8 cellular contexts compared by ENCODE assay signal in genomic region chr15:72472907-72473669, GRCh38. TPM values are rescaled to one million over a fixed set of nuclear protein-coding genes. Genes with fewer than 3 reads are reported as not detected.
DNase-seq lines count a peak whose midpoint lies in the region; ATAC-seq and TF ChIP-seq lines count a peak whose summit lies in the region.

No MANE protein-coding gene starts in this region.

- peaks cover 5% of the 10 kb centered on the region for H3K4me1 ChIP-seq in fibroblast of lung (ENCODE audit: control insufficient read depth, extremely low read depth, insufficient read depth, low read length)

- peaks cover 38% of the 10 kb centered on the region for H3K79me2 ChIP-seq in SU-DHL-6 (ENCODE audit: insufficient read depth, low read length)
- H3K79me2 ChIP-seq in fibroblast of lung (ENCODE audit: control insufficient read depth, insufficient read depth, low read length), result peaks cover 37% of the 10 kb centered on the region

- H3K36me3 ChIP-seq in SU-DHL-6 (ENCODE audit: low read length) (peaks cover 9% of the 10 kb centered on the region), fibroblast of lung (ENCODE audit: control insufficient read depth, insufficient read depth, low read length) (no peaks in the 10 kb centered on the region)

- peaks cover 20% of the 10 kb centered on the region for H3F3A ChIP-seq in SU-DHL-6 (ENCODE audit: insufficient read depth)

- H3K27ac ChIP-seq in SU-DHL-6 (ENCODE audit: low read depth, low read length), result peak overlapping the region; percentile 87
- H3K27ac ChIP-seq in fibroblast of lung (ENCODE audit: insufficient read depth, low read length), result peak overlapping the region; percentile 100

- H3K9ac ChIP-seq in SU-DHL-6 (ENCODE audit: low read length) (peak overlapping the region; percentile 89), fibroblast of lung (ENCODE audit: insufficient read depth, low read length) (peak overlapping the region; percentile 99)

- peak overlapping the region; percentile 100 for H3K27ac Mint-ChIP-seq in progenitor cell of endocrine pancreas

- H3K36me3 Mint-ChIP-seq in activated T-cell treated with anti-CD3 and anti-CD28 coated beads, Interleukin-2, amount 50 U/mL, for 4 hours (ENCODE audit: insufficient read depth), result peaks cover 12% of the 10 kb centered on the region
- peaks cover 10% of the 10 kb centered on the region for H3K36me3 Mint-ChIP-seq in progenitor cell of endocrine pancreas (ENCODE audit: insufficient read depth)

- H4K20me1 ChIP-seq in SU-DHL-6 (ENCODE audit: low read depth, low read length) (peaks cover 5% of the 10 kb centered on the region), fibroblast of lung (ENCODE audit: control insufficient read depth, extremely low read depth, insufficient read depth, low read length) (peaks cover 5% of the 10 kb centered on the region)

- H3K4me3 ChIP-seq in SU-DHL-6 (ENCODE audit: insufficient read depth, low read length, poor library complexity, severe bottlenecking) (peak overlapping the region; percentile 83), fibroblast of lung (replicated peaks in 1 of 4; ENCODE audit: control extremely low read depth in 1 of 4, insufficient read depth in 1 of 4, low read depth in 3 of 4, low read length in 4 of 4) (peak overlapping the region; percentile 70 to 95 (median 91))

- no peak for DNase-seq in activated T-cell treated with anti-CD3 and anti-CD28 coated beads, Interleukin-2, amount 50 U/mL, for 4 hours
- no peak for DNase-seq in activated T-cell treated with anti-CD3 and anti-CD28 coated beads, Interleukin-2, amount 50 U/mL, for 1 hour
- DNase-seq in fibroblast of lung (ENCODE audit: low read depth in 2 of 2), result peak; percentile 33 to 56
- DNase-seq in progenitor cell of endocrine pancreas (ENCODE audit: low spot score, unreplicated experiment), result no peak
- no peak for DNase-seq in activated CD4-positive, CD25-positive, alpha-beta regulatory T cell treated with anti-CD3 and anti-CD28 coated beads, Interleukin-2, amount 50 U/mL, for 72 hours

- ATAC-seq in activated T-cell treated with anti-CD3 and anti-CD28 coated beads, Interleukin-2, amount 50 U/mL, for 4 hours, result no peak
- ATAC-seq in GM21786 (IDR thresholded peaks at IDR 0.05; ENCODE audit: unreplicated experiment), result no peak
- no peak for ATAC-seq in GM21360 (IDR thresholded peaks at IDR 0.05; ENCODE audit: unreplicated experiment)

- H3K4me3 Mint-ChIP-seq in activated T-cell treated with anti-CD3 and anti-CD28 coated beads, Interleukin-2, amount 50 U/mL, for 4 hours, result peak overlapping the region; percentile 95
- H3K4me3 Mint-ChIP-seq in progenitor cell of endocrine pancreas (ENCODE audit: low read depth), result peak overlapping the region; percentile 94

- no peaks in the 10 kb centered on the region for H3K9me2 ChIP-seq in SU-DHL-6 (replicated peaks; ENCODE audit: insufficient read depth, low read length)

- no peaks in the 10 kb centered on the region for H3K9me3 Mint-ChIP-seq in activated T-cell treated with anti-CD3 and anti-CD28 coated beads, Interleukin-2, amount 50 U/mL, for 4 hours
- no peaks in the 10 kb centered on the region for H3K9me3 Mint-ChIP-seq in progenitor cell of endocrine pancreas (ENCODE audit: low read depth)

- H3K27me3 Mint-ChIP-seq in activated T-cell treated with anti-CD3 and anti-CD28 coated beads, Interleukin-2, amount 50 U/mL, for 4 hours (ENCODE audit: low read depth), result no peaks in the 10 kb centered on the region
- H3K27me3 Mint-ChIP-seq in progenitor cell of endocrine pancreas, result no peaks in the 10 kb centered on the region

- H3K4me1 Mint-ChIP-seq in activated T-cell treated with anti-CD3 and anti-CD28 coated beads, Interleukin-2, amount 50 U/mL, for 4 hours (ENCODE audit: low read depth), result peaks cover 35% of the 10 kb centered on the region
- peaks cover 22% of the 10 kb centered on the region for H3K4me1 Mint-ChIP-seq in progenitor cell of endocrine pancreas (ENCODE audit: low read depth)

- peak overlapping the region; percentile 89 for H2AFZ ChIP-seq in SU-DHL-6 (ENCODE audit: low read depth, low read length, severe bottlenecking)
- H2AFZ ChIP-seq in fibroblast of lung (ENCODE audit: low read length), result peak overlapping the region; percentile 72

- H3K27me3 ChIP-seq in SU-DHL-6 (ENCODE audit: low read length) (no peaks in the 10 kb centered on the region), fibroblast of lung (ENCODE audit: control insufficient read depth, insufficient read depth, low read length) (no peaks in the 10 kb centered on the region)

- no peaks in the 10 kb centered on the region for H3K9me3 ChIP-seq in SU-DHL-6 (ENCODE audit: insufficient read depth, low read length)
- H3K9me3 ChIP-seq in fibroblast of lung (ENCODE audit: control insufficient read depth, insufficient read depth, low read depth, low read length), result no peaks in the 10 kb centered on the region

- TF ChIP-seq CTCF in SU-DHL-6 (IDR thresholded peaks at IDR 0.05; ENCODE audit: insufficient read depth, low read length, poor library complexity, severe bottlenecking) (no peak), fibroblast of lung (conservative IDR thresholded peaks at IDR 0.05 in 1 of 2, IDR thresholded peaks at IDR 0.05 in 1 of 2; ENCODE audit: low read depth in 1 of 2, low read length in 2 of 2) (peak; percentile 24 to 36), progenitor cell of endocrine pancreas (IDR thresholded peaks at IDR 0.05; ENCODE audit: unreplicated experiment) (no peak)

- peak overlapping the region; percentile 96 for H3K4me2 ChIP-seq in SU-DHL-6 (ENCODE audit: low read depth, low read length, poor library complexity, severe bottlenecking)
- peak overlapping the region; percentile 79 for H3K4me2 ChIP-seq in fibroblast of lung (ENCODE audit: extremely low read depth, insufficient read depth, low read length)

RNA-seq across cellular contexts. Expression of gene ARIH1, which starts 1.0 kb away (rescaled TPM):
- 100 to 1,000 TPM; 154 to 167 (median 164) TPM for total RNA-seq in activated T-cell treated with anti-CD3 and anti-CD28 coated beads, Interleukin-2, amount 50 U/mL, for 4 hours
- total RNA-seq in fibroblast of lung, result 15.7 and 27.9 TPM in 2 replicates
- polyA plus RNA-seq in fibroblast of lung, result 52.4 and 62.3 TPM in 2 replicates
- 54.7 and 56.4 TPM in 2 replicates for polyA plus RNA-seq in fibroblast of lung (2012)
- polyA minus RNA-seq in fibroblast of lung (ENCODE audit: low replicate concordance), result 19.0 and 31.7 TPM in 2 replicates
- total RNA-seq in progenitor cell of endocrine pancreas, result 171 and 202 TPM in 2 replicates

Comparison
In these comparisons a context has a peak if more than half of its experiments do, and no peak if none do; other contexts are left out.
1. DNase-seq: peak in fibroblast of lung (2 of 2); none in activated T-cell treated with anti-CD3 and anti-CD28 coated beads, Interleukin-2, amount 50 U/mL, for 4 hours (single experiment), activated T-cell treated with anti-CD3 and anti-CD28 coated beads, Interleukin-2, amount 50 U/mL, for 1 hour (single experiment), progenitor cell of endocrine pancreas (single experiment) and activated CD4-positive, CD25-positive, alpha-beta regulatory T cell treated with anti-CD3 and anti-CD28 coated beads, Interleukin-2, amount 50 U/mL, for 72 hours (single experiment).
2. CTCF ChIP-seq: peak in fibroblast of lung (2 of 2); none in SU-DHL-6 (single experiment) and progenitor cell of endocrine pancreas (single experiment).